In the genomic region with DNA sequence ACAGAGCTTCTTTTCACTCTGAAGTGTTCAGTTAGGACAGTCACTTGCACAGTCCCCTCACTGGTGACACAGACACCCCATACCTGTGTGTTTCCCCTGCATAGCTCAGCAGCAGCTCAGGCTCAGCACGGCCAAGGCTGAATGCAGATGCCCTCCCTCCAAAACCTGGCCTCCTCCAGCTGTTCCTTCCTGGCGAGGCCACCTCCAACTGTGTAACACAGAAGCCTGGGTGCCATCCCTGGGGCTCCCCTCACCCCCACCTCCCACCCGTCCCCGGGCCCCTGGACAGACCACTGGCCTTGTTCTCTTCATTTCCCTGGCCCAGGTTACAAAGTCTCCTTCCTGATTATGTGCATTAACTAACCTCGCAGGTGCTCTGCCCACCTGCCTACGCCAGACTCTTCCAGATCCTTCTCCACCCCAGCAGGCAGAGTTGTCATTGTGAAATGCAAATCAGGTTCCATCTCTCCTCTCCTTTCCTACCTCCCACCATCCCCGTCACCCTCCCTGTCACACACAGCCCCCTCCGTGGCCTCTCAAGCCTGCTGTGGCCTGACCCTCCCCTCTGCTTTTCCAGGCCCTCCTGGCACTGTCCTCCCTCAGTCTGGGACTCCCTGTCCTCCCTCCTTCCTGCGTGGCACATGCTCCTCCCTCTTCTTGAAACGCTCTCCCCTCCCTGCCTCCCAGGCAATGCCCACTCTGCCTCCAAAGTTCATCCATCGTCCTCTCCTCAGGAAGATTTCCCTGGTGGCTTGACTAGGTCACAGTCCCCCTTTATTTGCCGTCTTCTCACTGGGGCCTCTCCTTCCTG, we compare ENCODE assay signal across 24 cellular contexts. TPM values are rescaled to one million over a fixed set of nuclear protein-coding genes. Genes with fewer than 3 reads are reported as not detected.
"Had no signal": no experiment of that assay in that cellular context is flagged by ENCODE, and none has a peak within 500 bp of the region (broad histone marks: within the 10 kb centered on the region; RNA-seq: fewer than 3 reads in every experiment).

No MANE protein-coding gene starts in this region.

- H3K27ac ChIP-seq: brain microvascular endothelial cell, pancreas, sigmoid colon, tibial nerve, vagina had no signal

- H3K27ac Mint-ChIP-seq: activated CD4-positive, alpha-beta T cell treated with anti-CD3 and anti-CD28 coated beads, Interleukin-2, amount 10 ng/mL, durations not matched to agents 24 days and 14 days; activated CD8-positive, alpha-beta T cell treated with anti-CD3 and anti-CD28 coated beads for 36 hours; memory B cell; naive B cell; stimulated activated naive B cell treated with anti-CD40 and anti-IgM and Interleukin-4, amounts not matched to agents 10 μg/mL and 1 μg/mL and 100 μg/mL, for 72 hours; T-cell had no signal

- H3K27me3 Mint-ChIP-seq: activated CD4-positive, alpha-beta T cell treated with anti-CD3 and anti-CD28 coated beads, Interleukin-2, amount 10 ng/mL, durations not matched to agents 24 days and 14 days; activated CD8-positive, alpha-beta T cell treated with anti-CD3 and anti-CD28 coated beads for 36 hours; memory B cell; naive B cell; stimulated activated naive B cell treated with anti-CD40 and anti-IgM and Interleukin-4, amounts not matched to agents 10 μg/mL and 1 μg/mL and 100 μg/mL, for 72 hours; T-cell had no signal

- ATAC-seq: mucosa of descending colon, T-cell had no signal

- H3K9me3 ChIP-seq: mucosa of descending colon, pancreas, sigmoid colon, tibial nerve, vagina had no signal

- H3K4me3 ChIP-seq: mucosa of descending colon, pancreas, sigmoid colon, tibial nerve, vagina had no signal

- H3K4me1 ChIP-seq: pancreas had no signal

- H3K36me3 ChIP-seq: brain microvascular endothelial cell, pancreas had no signal

- H3K4me1 Mint-ChIP-seq: activated CD4-positive, alpha-beta T cell treated with anti-CD3 and anti-CD28 coated beads, Interleukin-2, amount 10 ng/mL, durations not matched to agents 24 days and 14 days had no signal

- H3K27me3 ChIP-seq: brain microvascular endothelial cell, pancreas, sigmoid colon, tibial nerve, vagina had no signal

- DNase-seq: activated CD4-positive, alpha-beta T cell treated with anti-CD3 and anti-CD28 coated beads, Interleukin-2, amount 10 ng/mL, durations not matched to agents 24 days and 14 days; activated CD8-positive, alpha-beta T cell treated with anti-CD3 and anti-CD28 coated beads for 36 hours; activated effector memory CD4-positive, alpha-beta T cell treated with Interleukin-2 at 50 U/mL for 16 hours; activated naive CD4-positive, alpha-beta T cell treated with anti-CD3 and anti-CD28 coated beads, Interleukin-2, amount 50 U/mL, for 16 hours; activated T-cell treated with anti-CD3 and anti-CD28 coated beads, Interleukin-2, amount 50 U/mL, for 1 hour; aorta; brain microvascular endothelial cell; cortex of kidney; erythroblast; foreskin melanocyte; glutamatergic neuron; naive B cell; sigmoid colon; stimulated activated CD4-positive, alpha-beta T cell treated with anti-CD3 and anti-CD28 coated beads, Interleukin-4, amount 100 ng/mL, for 4 hours; stimulated activated naive B cell treated with anti-CD40 and anti-IgM and Interleukin-4, amounts not matched to agents 10 μg/mL and 1 μg/mL and 100 μg/mL, for 72 hours; substantia nigra; T-cell; T-helper 9 cell had no signal

- H3K9me3 Mint-ChIP-seq: activated CD4-positive, alpha-beta T cell treated with anti-CD3 and anti-CD28 coated beads, Interleukin-2, amount 10 ng/mL, durations not matched to agents 24 days and 14 days; activated CD8-positive, alpha-beta T cell treated with anti-CD3 and anti-CD28 coated beads for 36 hours; stimulated activated naive B cell treated with anti-CD40 and anti-IgM and Interleukin-4, amounts not matched to agents 10 μg/mL and 1 μg/mL and 100 μg/mL, for 72 hours; T-cell had no signal

- H3K4me3 Mint-ChIP-seq: activated CD4-positive, alpha-beta T cell treated with anti-CD3 and anti-CD28 coated beads, Interleukin-2, amount 10 ng/mL, durations not matched to agents 24 days and 14 days; activated CD8-positive, alpha-beta T cell treated with anti-CD3 and anti-CD28 coated beads for 36 hours; memory B cell; naive B cell; stimulated activated naive B cell treated with anti-CD40 and anti-IgM and Interleukin-4, amounts not matched to agents 10 μg/mL and 1 μg/mL and 100 μg/mL, for 72 hours; T-cell had no signal

RNA-seq across cellular contexts. Expression of a gene that starts 42.7 kb away (rescaled TPM):
- total RNA-seq: activated CD4-positive, alpha-beta T cell treated with anti-CD3 and anti-CD28 coated beads, Interleukin-2, amount 10 ng/mL, durations not matched to agents 24 days and 14 days; activated CD8-positive, alpha-beta T cell treated with anti-CD3 and anti-CD28 coated beads for 36 hours; kidney epithelial cell; T-cell; vagina had no signal
- polyA plus RNA-seq: aorta had no signal
